Comparison of ENCODE assay signal across 11 cellular contexts in genomic region chr14:74963705-74964271, GRCh38. TPM values are rescaled to one million over a fixed set of nuclear protein-coding genes. Genes with fewer than 3 reads are reported as not detected.
DNase-seq lines count a peak whose midpoint lies in the region; ATAC-seq, FAIRE-seq and TF ChIP-seq lines count a peak whose summit lies in the region.
"Had no signal": no experiment of that assay in that cellular context is flagged by ENCODE, and none has a peak within 500 bp of the region (broad histone marks: within the 10 kb centered on the region; RNA-seq: fewer than 3 reads in every experiment).

No MANE protein-coding gene starts in this region.

- no peaks in the 10 kb centered on the region for H4K20me1 ChIP-seq in K562 (replicated peaks; ENCODE audit: control insufficient read depth, insufficient read depth, low read length)

- H3K27ac ChIP-seq in K562 (ENCODE audit: extremely low read depth, low read depth, low read length), result no peak overlapping the region

- in situ Hi-C loops in K562 (cut with MboI), result no loop called here

- DNase-seq in AG10803 (ENCODE audit: low read depth) (peak; percentile 41), K562 (ENCODE audit: extremely low read depth in 1 of 4, low spot score in 3 of 4) (no peak), left lobe of liver (ENCODE audit: low spot score) (no peak), hypothalamus (lab: John Stamatoyannopoulos, UW) (no peak)
- DNase-seq in activated T-cell treated with anti-CD3 and anti-CD28 coated beads, Interleukin-2, amount 50 U/mL, for 48 hours, result no peak
- DNase-seq: activated CD8-positive, alpha-beta memory T cell treated with anti-CD3 and anti-CD28 coated beads, Interleukin-2, amount 50 U/mL, for 4 hours; central memory CD4-positive, alpha-beta T cell; NCI-H345 had no signal

- no peaks in the 10 kb centered on the region for H3K27me3 ChIP-seq in K562 (ENCODE audit: control insufficient read depth in 2 of 2, insufficient read depth in 2 of 2, low read length in 2 of 2)

- no peak for TF ChIP-seq POLR2A in K562 (conservative IDR thresholded peaks at IDR 0.05)

- CTCF ChIA-PET in K562 (lab: Yijun Ruan, JAX; ENCODE audit: low intra/inter-chr PET ratio), result no interaction called here

- no peaks in the 10 kb centered on the region for H3K79me2 ChIP-seq in K562 (ENCODE audit: control insufficient read depth, insufficient read depth, low read length)

- H3K4me1 ChIP-seq in K562 (replicated peaks in 1 of 2; ENCODE audit: control insufficient read depth in 2 of 2, insufficient read depth in 2 of 2, low read length in 2 of 2), result peaks cover 8 to 9% of the 10 kb centered on the region in 2 experiments; a peak in 3 of 5 replicates

- no peak for TF ChIP-seq EP300 in Ishikawa (IDR thresholded peaks at IDR 0.05; ENCODE audit: borderline replicate concordance)
- TF ChIP-seq EP300 in K562 (IDR thresholded peaks at IDR 0.05; ENCODE audit: low read length), result no peak

- POLR2A ChIA-PET in K562 (lab: Yijun Ruan, JAX), result interaction anchor here (0.6 to 2.6 kb wide), 4 partner anchors 8 to 132 kb away, joined by 3 to 8 read pairs (median 4); partner anchors contain the start of gene PGF

- ATAC-seq in K562 (peak; percentile 17; the same call in 1 of the 3 replicates), left lobe of liver (peak; percentile 23), GM19463 (IDR thresholded peaks at IDR 0.05; ENCODE audit: unreplicated experiment) (no peak), GM18907 (IDR thresholded peaks at IDR 0.05; ENCODE audit: unreplicated experiment) (no peak)

- TF ChIP-seq CTCF in AG10803 (conservative IDR thresholded peaks at IDR 0.05; ENCODE audit: low read length), result no peak
- TF ChIP-seq CTCF in K562 (IDR thresholded peaks at IDR 0.05 in 2 of 3, conservative IDR thresholded peaks at IDR 0.05 in 1 of 3; ENCODE audit: insufficient read depth in 2 of 3, low read depth in 1 of 3, low read length in 3 of 3), result no peak

- H3K4me3 ChIP-seq in AG10803 (ENCODE audit: low read length) (no peak overlapping the region), K562 (no peak overlapping the region)

- H3K9ac ChIP-seq in K562 (ENCODE audit: insufficient read depth in 1 of 2, low read depth in 2 of 2, low read length in 2 of 2), result peak overlapping the region in 1 of 2 experiments; percentile 45; a peak in 2 of 4 replicates

- H3K4me2 ChIP-seq in K562 (ENCODE audit: insufficient read depth, low read length), result no peak overlapping the region

- FAIRE-seq in K562 (lab: Jason Lieb, UNC), result no peak

- H3K9me3 ChIP-seq in K562 (replicated peaks; ENCODE audit: control insufficient read depth, insufficient read depth, low read depth, low read length), result no peaks in the 10 kb centered on the region

- no peaks in the 10 kb centered on the region for H3K9me1 ChIP-seq in K562 (ENCODE audit: control insufficient read depth, insufficient read depth, low read length)

- H2AFZ ChIP-seq in K562 (ENCODE audit: low read depth, low read length), result no peak overlapping the region

- WGBS in K562 (ENCODE audit: insufficient coverage, low coverage, missing lambda C conversion rate), result 12% methylated on average over 8 of the region's 9 CpGs

- TF ChIP-seq RAD21 in Ishikawa (IDR thresholded peaks at IDR 0.05; ENCODE audit: low read depth), result no peak
- TF ChIP-seq RAD21 in K562 (CRISPR knock-in tag; conservative IDR thresholded peaks at IDR 0.05 in 1 of 2, IDR thresholded peaks at IDR 0.05 in 1 of 2), result no peak

- no TSS peak for BruUV-seq in K562 (replicated peaks; lab: Mats Ljungman, UMichigan)

- no peaks in the 10 kb centered on the region for H3K36me3 ChIP-seq in K562 (ENCODE audit: control insufficient read depth, insufficient read depth, low read length)

- intact Hi-C loops in K562 (cut with micrococcal nuclease), result no loop called here

TF ChIP-seq in Ishikawa, 13 proteins besides CTCF, POLR2A, EP300 and RAD21 (continues in another document):
- TF ChIP-seq EGR1 (IDR thresholded peaks at IDR 0.05), result no peak
- no peak for TF ChIP-seq CREB1 (IDR thresholded peaks at IDR 0.05; ENCODE audit: low read depth)
- no peak for TF ChIP-seq NFIC (IDR thresholded peaks at IDR 0.05)
- 0 out of 2 replicates have a peak, but pooled peaks have one; percentile 20 for TF ChIP-seq TCF12 (IDR thresholded peaks at IDR 0.05; ENCODE audit: low read depth)

TF ChIP-seq in K562, 482 proteins besides CTCF, POLR2A, EP300 and RAD21 (continues in another document):
- TF ChIP-seq, protein P1, sequence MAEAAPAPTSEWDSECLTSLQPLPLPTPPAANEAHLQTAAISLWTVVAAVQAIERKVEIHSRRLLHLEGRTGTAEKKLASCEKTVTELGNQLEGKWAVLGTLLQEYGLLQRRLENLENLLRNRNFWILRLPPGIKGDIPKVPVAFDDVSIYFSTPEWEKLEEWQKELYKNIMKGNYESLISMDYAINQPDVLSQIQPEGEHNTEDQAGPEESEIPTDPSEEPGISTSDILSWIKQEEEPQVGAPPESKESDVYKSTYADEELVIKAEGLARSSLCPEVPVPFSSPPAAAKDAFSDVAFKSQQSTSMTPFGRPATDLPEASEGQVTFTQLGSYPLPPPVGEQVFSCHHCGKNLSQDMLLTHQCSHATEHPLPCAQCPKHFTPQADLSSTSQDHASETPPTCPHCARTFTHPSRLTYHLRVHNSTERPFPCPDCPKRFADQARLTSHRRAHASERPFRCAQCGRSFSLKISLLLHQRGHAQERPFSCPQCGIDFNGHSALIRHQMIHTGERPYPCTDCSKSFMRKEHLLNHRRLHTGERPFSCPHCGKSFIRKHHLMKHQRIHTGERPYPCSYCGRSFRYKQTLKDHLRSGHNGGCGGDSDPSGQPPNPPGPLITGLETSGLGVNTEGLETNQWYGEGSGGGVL (CRISPR knock-in tag; IDR thresholded peaks at IDR 0.05), result no peak

RNA-seq across cellular contexts. Expression of gene PGF, which starts 8.4 kb away (rescaled TPM):
- 0.23 and 0.65 TPM in 2 replicates for total RNA-seq in K562 (2011; cell fraction: chromatin; rRNA removed; ENCODE audit: low replicate concordance)
- total RNA-seq in K562 (2011; cell fraction: nucleolus; rRNA removed), result 0.79 and 1.2 TPM in 2 replicates
- total RNA-seq in K562 (2011; cell fraction: nucleoplasm; rRNA removed), result 0.51 and 0.69 TPM in 2 replicates
- total RNA-seq in K562 (2014; rRNA removed) (0.18 and 0.90 TPM in 2 replicates), K562 (2014; rRNA removed; fragmentation: Illumina TruSeq; extraction: Trizol) (0.22 and 0.32 TPM in 2 replicates), K562 (2015; rRNA removed; fragmentation: Illumina TruSeq; extraction: Trizol) (0.11 and 0.34 TPM in 2 replicates), K562 (2021) (0.29 and 0.44 TPM in 2 replicates), left lobe of liver (2.8 TPM)
- polyA plus RNA-seq in K562 (2011; rRNA removed) (0.14 and 0.20 TPM in 2 replicates), K562 (2014; fragmentation: Illumina TruSeq; extraction: Trizol) (0.18 and 0.54 TPM in 2 replicates), K562 (2014; fragmentation: Nextera tagmentation; extraction: Ambion mirVana) (under 1 TPM; 0.04 to 0.07 TPM), K562 (2014; rRNA removed) (0.30 and 0.66 TPM in 2 replicates)
- polyA plus RNA-seq in K562 (2011; cell fraction: cytosol; rRNA removed), result 0.03 and 0.07 TPM in 2 replicates
- 0.06 and 0.31 TPM in 2 replicates for polyA plus RNA-seq in K562 (2011; cell fraction: nucleus; rRNA removed)
- polyA plus RNA-seq in K562 (2012), result 0.10 and 0.29 TPM in 2 replicates
- 0.06 and 0.14 TPM in 2 replicates for polyA minus RNA-seq in K562 (2011; rRNA and poly(A)+ RNA removed)
- polyA minus RNA-seq in K562 (2011; cell fraction: cytosol; rRNA and poly(A)+ RNA removed), result not detected in 2 replicates
- 0.22 and 0.40 TPM in 2 replicates for polyA minus RNA-seq in K562 (2011; cell fraction: nucleus; rRNA and poly(A)+ RNA removed)

RNA-seq across cellular contexts. Expression of gene EIF2B2, which starts 38.9 kb away (rescaled TPM):
- total RNA-seq in K562 (2011; cell fraction: chromatin; rRNA removed; ENCODE audit: low replicate concordance), result 38.8 and 45.9 TPM in 2 replicates
- 28.3 and 32.6 TPM in 2 replicates for total RNA-seq in K562 (2011; cell fraction: nucleolus; rRNA removed)
- 30.9 and 46.0 TPM in 2 replicates for total RNA-seq in K562 (2011; cell fraction: nucleoplasm; rRNA removed)
- 53.3 and 65.7 TPM in 2 replicates for total RNA-seq in K562 (2014; rRNA removed)
- total RNA-seq in K562 (2014; rRNA removed; fragmentation: Illumina TruSeq; extraction: Trizol), result 29.1 and 29.3 TPM in 2 replicates
- total RNA-seq in K562 (2015; rRNA removed; fragmentation: Illumina TruSeq; extraction: Trizol), result 28.3 and 31.8 TPM in 2 replicates
- total RNA-seq in K562 (2021), result 38.9 and 39.5 TPM in 2 replicates
- polyA plus RNA-seq in K562 (2011; rRNA removed), result 94.1 and 95.6 TPM in 2 replicates
- 76.7 and 80.9 TPM in 2 replicates for polyA plus RNA-seq in K562 (2011; cell fraction: cytosol; rRNA removed)
- 48.0 and 48.4 TPM in 2 replicates for polyA plus RNA-seq in K562 (2011; cell fraction: nucleus; rRNA removed)
- polyA plus RNA-seq in K562 (2012), result 43.7 and 47.1 TPM in 2 replicates
- polyA plus RNA-seq in K562 (2014; fragmentation: Illumina TruSeq; extraction: Trizol), result 52.4 and 55.6 TPM in 2 replicates
- 10 to 100 TPM; 10.6 to 16.1 TPM for polyA plus RNA-seq in K562 (2014; fragmentation: Nextera tagmentation; extraction: Ambion mirVana)
- polyA plus RNA-seq in K562 (2014; rRNA removed), result 58.7 and 68.3 TPM in 2 replicates
- polyA minus RNA-seq in K562 (2011; rRNA and poly(A)+ RNA removed), result 50.6 and 57.5 TPM in 2 replicates
- polyA minus RNA-seq in K562 (2011; cell fraction: cytosol; rRNA and poly(A)+ RNA removed), result 29.7 and 30.0 TPM in 2 replicates
- polyA minus RNA-seq in K562 (2011; cell fraction: nucleus; rRNA and poly(A)+ RNA removed), result 13.5 and 25.0 TPM in 2 replicates
- total RNA-seq in left lobe of liver, result 15.8 TPM

RNA-seq across cellular contexts. Expression of gene RPS6KL1, which starts 40.7 kb away (rescaled TPM):
- 43.9 and 107 TPM in 2 replicates for total RNA-seq in K562 (2011; cell fraction: chromatin; rRNA removed; ENCODE audit: low replicate concordance)
- 48.3 and 51.7 TPM in 2 replicates for total RNA-seq in K562 (2011; cell fraction: nucleolus; rRNA removed)
- total RNA-seq in K562 (2011; cell fraction: nucleoplasm; rRNA removed), result 33.6 and 36.7 TPM in 2 replicates
- total RNA-seq in K562 (2014; rRNA removed) (10.6 and 11.1 TPM in 2 replicates), K562 (2014; rRNA removed; fragmentation: Illumina TruSeq; extraction: Trizol) (8.1 and 8.2 TPM in 2 replicates), K562 (2015; rRNA removed; fragmentation: Illumina TruSeq; extraction: Trizol) (5.7 and 5.8 TPM in 2 replicates), K562 (2021) (13.6 and 15.5 TPM in 2 replicates), left lobe of liver (4.6 TPM)
- polyA plus RNA-seq in K562 (2011; rRNA removed) (6.8 and 8.3 TPM in 2 replicates), K562 (2014; fragmentation: Illumina TruSeq; extraction: Trizol) (7.7 and 8.6 TPM in 2 replicates), K562 (2014; fragmentation: Nextera tagmentation; extraction: Ambion mirVana) (1 to 10 TPM in 1 of 2 experiments, under 1 TPM in 1; 0.91 to 1.8 TPM), K562 (2014; rRNA removed) (10.2 and 11.6 TPM in 2 replicates)
- 4.3 and 6.7 TPM in 2 replicates for polyA plus RNA-seq in K562 (2011; cell fraction: cytosol; rRNA removed)
- 19.3 and 36.6 TPM in 2 replicates for polyA plus RNA-seq in K562 (2011; cell fraction: nucleus; rRNA removed)
- 5.5 and 6.8 TPM in 2 replicates for polyA plus RNA-seq in K562 (2012)
- polyA minus RNA-seq in K562 (2011; rRNA and poly(A)+ RNA removed), result 10.8 and 14.4 TPM in 2 replicates
- 4.2 and 4.9 TPM in 2 replicates for polyA minus RNA-seq in K562 (2011; cell fraction: cytosol; rRNA and poly(A)+ RNA removed)
- polyA minus RNA-seq in K562 (2011; cell fraction: nucleus; rRNA and poly(A)+ RNA removed), result 12.8 and 15.6 TPM in 2 replicates

Comparison
In these comparisons a context has a peak if more than half of its experiments do, and no peak if none do; other contexts are left out.
1. ATAC-seq: peak in K562 (single experiment) and left lobe of liver (single experiment); none in GM19463 (single experiment) and GM18907 (single experiment).